In genomic region chr20:1292620-1293019, GRCh38 we compare ENCODE assay signal across 24 cellular contexts.
"Had no signal": no experiment of that assay in that cellular context is flagged by ENCODE, and none has a peak within 500 bp of the region (broad histone marks: within the 10 kb centered on the region; RNA-seq: fewer than 3 reads in every experiment).

No MANE protein-coding gene starts in this region.

- H3K4me1 Mint-ChIP-seq: stimulated activated memory B cell treated with anti-CD40 and anti-IgM and Interleukin-4, amounts not matched to agents 10 μg/mL and 1 μg/mL and 100 μg/mL, for 72 hours had no signal

- ATAC-seq: activated CD4-positive, alpha-beta T cell treated with anti-CD3 and anti-CD28 coated beads for 36 hours; activated naive CD4-positive, alpha-beta T cell treated with anti-CD3 and anti-CD28 coated beads, Interleukin-2, amount 50 U/mL, for 72 hours; body of pancreas; heart right ventricle; pancreas; stimulated activated memory B cell treated with anti-CD40 and anti-IgM and Interleukin-4, amounts not matched to agents 10 μg/mL and 1 μg/mL and 100 μg/mL, for 72 hours had no signal

- H3K36me3 ChIP-seq: pancreas, prostate gland, suprapubic skin, tibial nerve had no signal

- H3K27me3 ChIP-seq: body of pancreas, heart right ventricle, pancreas, suprapubic skin, tibial nerve had no signal

- H3K4me3 ChIP-seq: body of pancreas, heart right ventricle, pancreas, prostate gland, smooth muscle cell, suprapubic skin, tibial nerve had no signal

- H3K27ac Mint-ChIP-seq: activated CD4-positive, alpha-beta T cell treated with anti-CD3 and anti-CD28 coated beads for 36 hours; activated T-helper 1 cell treated with anti-CD3 and anti-CD28 coated beads, Interleukin-12 subunit alpha, Interleukin-12 subunit beta, Interleukin-2, Interleukin-4 antibody, amounts not matched to agents 30 ng/mL and 10 ng/mL and 1 ng/mL, durations not matched to agents 14 hours and 24 hours and 36 hours; nephron; stimulated activated memory B cell treated with anti-CD40 and anti-IgM and Interleukin-4, amounts not matched to agents 10 μg/mL and 1 μg/mL and 100 μg/mL, for 72 hours; T-helper 2 cell treated with Interferon-gamma antibody and Interleukin-4, amounts not matched to agents 5 μg/mL and 100 μg/mL, for 36 hours had no signal

- H3K36me3 Mint-ChIP-seq: activated naive CD4-positive, alpha-beta T cell treated with anti-CD3 and anti-CD28 coated beads, Interleukin-2, amount 50 U/mL, for 72 hours; stimulated activated memory B cell treated with anti-CD40 and anti-IgM and Interleukin-4, amounts not matched to agents 10 μg/mL and 1 μg/mL and 100 μg/mL, for 72 hours had no signal

- H3K27ac ChIP-seq: body of pancreas, heart right ventricle, pancreas, prostate gland, suprapubic skin, tibial nerve had no signal

- H3K4me2 ChIP-seq: smooth muscle cell had no signal

- H3K4me1 ChIP-seq: pancreas, prostate gland had no signal

- H3K9me3 ChIP-seq: body of pancreas, heart right ventricle, pancreas, prostate gland, suprapubic skin, tibial nerve had no signal

- DNase-seq: activated CD4-positive, alpha-beta T cell treated with anti-CD3 and anti-CD28 coated beads for 36 hours; activated CD4-positive, alpha-beta T cell treated with anti-CD3 and anti-CD28 coated beads, Interleukin-2, amount 50 U/mL, for 48 hours; activated CD4-positive, CD25-positive, alpha-beta regulatory T cell; activated CD8-positive, alpha-beta memory T cell treated with anti-CD3 and anti-CD28 coated beads for 24 hours; activated gamma-delta T cell treated with Interleukin-2 at 50 U/mL for 16 hours; anterior cingulate cortex; body of pancreas; cortex of kidney; heart right ventricle; midbrain; pancreas; stimulated activated CD4-positive, alpha-beta T cell treated with anti-CD3 and anti-CD28 coated beads, Interleukin-1b, Interleukin-23, amount 100 ng/mL, for 48 hours; stimulated activated CD4-positive, alpha-beta T cell treated with anti-CD3 and anti-CD28 coated beads, Interleukin-4, amount 100 ng/mL, for 4 hours; stimulated activated CD8-positive, alpha-beta memory T cell treated with anti-CD3 and anti-CD28 coated beads, Interleukin-4, amount 100 ng/mL, for 48 hours; T-helper 1 cell had no signal

- H3K4me3 Mint-ChIP-seq: activated CD4-positive, alpha-beta T cell treated with anti-CD3 and anti-CD28 coated beads for 36 hours; activated T-helper 1 cell treated with anti-CD3 and anti-CD28 coated beads, Interleukin-12 subunit alpha, Interleukin-12 subunit beta, Interleukin-2, Interleukin-4 antibody, amounts not matched to agents 30 ng/mL and 10 ng/mL and 1 ng/mL, durations not matched to agents 14 hours and 24 hours and 36 hours; nephron; stimulated activated memory B cell treated with anti-CD40 and anti-IgM and Interleukin-4, amounts not matched to agents 10 μg/mL and 1 μg/mL and 100 μg/mL, for 72 hours; T-helper 2 cell treated with Interferon-gamma antibody and Interleukin-4, amounts not matched to agents 5 μg/mL and 100 μg/mL, for 36 hours had no signal

- H3K9me3 Mint-ChIP-seq: activated naive CD4-positive, alpha-beta T cell treated with anti-CD3 and anti-CD28 coated beads, Interleukin-2, amount 50 U/mL, for 72 hours; activated T-helper 1 cell treated with anti-CD3 and anti-CD28 coated beads, Interleukin-12 subunit alpha, Interleukin-12 subunit beta, Interleukin-2, Interleukin-4 antibody, amounts not matched to agents 30 ng/mL and 10 ng/mL and 1 ng/mL, durations not matched to agents 14 hours and 24 hours and 36 hours; nephron; stimulated activated memory B cell treated with anti-CD40 and anti-IgM and Interleukin-4, amounts not matched to agents 10 μg/mL and 1 μg/mL and 100 μg/mL, for 72 hours; T-helper 2 cell treated with Interferon-gamma antibody and Interleukin-4, amounts not matched to agents 5 μg/mL and 100 μg/mL, for 36 hours had no signal

- H3K27me3 Mint-ChIP-seq: activated CD4-positive, alpha-beta T cell treated with anti-CD3 and anti-CD28 coated beads for 36 hours; stimulated activated memory B cell treated with anti-CD40 and anti-IgM and Interleukin-4, amounts not matched to agents 10 μg/mL and 1 μg/mL and 100 μg/mL, for 72 hours had no signal
